15 cellular contexts compared by ENCODE assay signal in genomic region chr10:96269438-96270300, GRCh38. TPM values are rescaled to one million over a fixed set of nuclear protein-coding genes. Genes with fewer than 3 reads are reported as not detected.
DNase-seq lines count a peak whose midpoint lies in the region; ATAC-seq, FAIRE-seq and TF ChIP-seq lines count a peak whose summit lies in the region.
"Had no signal": no experiment of that assay in that cellular context is flagged by ENCODE, and none has a peak within 500 bp of the region (broad histone marks: within the 10 kb centered on the region; RNA-seq: fewer than 3 reads in every experiment).

No MANE protein-coding gene starts in this region.

- peak overlapping the region; percentile 80 to 95 (median 95) for H3K4me3 ChIP-seq in liver (ENCODE audit: low read depth in 1 of 3, low read length in 3 of 3)
- no peak overlapping the region for H3K4me3 ChIP-seq in HepG2 (replicated peaks in 1 of 3; ENCODE audit: insufficient read depth in 1 of 3, low read depth in 2 of 3, low read length in 3 of 3)
- H3K4me3 ChIP-seq in bronchial epithelial cell (ENCODE audit: low read depth, low read length) = peak overlapping the region; percentile 11
- H3K4me3 ChIP-seq in mucosa of descending colon = no peak overlapping the region

- no TSS peak for BruUV-seq in HepG2 (replicated peaks; lab: Mats Ljungman, UMichigan)

- peak overlapping the region; percentile 84 to 97 for H3K9ac ChIP-seq in liver (ENCODE audit: low read depth in 1 of 2, low read length in 2 of 2)
- no peak overlapping the region for H3K9ac ChIP-seq in HepG2 (ENCODE audit: insufficient read depth, low read depth, low read length)

- TF ChIP-seq EP300 in HepG2 (IDR thresholded peaks at IDR 0.05; ENCODE audit: low read depth in 2 of 2, low read length in 2 of 2) (no peak), HepG2 (CRISPR knock-in tag; IDR thresholded peaks at IDR 0.05; ENCODE audit: borderline replicate concordance) (no peak)

- H3K79me2 ChIP-seq in HepG2 (ENCODE audit: insufficient read depth, low read length) = no peaks in the 10 kb centered on the region

- in situ Hi-C loops in HepG2 (cut with HindIII; ENCODE audit: extremely low pct_ligation_motif_present, low pct_unique_long_range_greater_than_20kb) = no loop called here

- no peak overlapping the region for H2AFZ ChIP-seq in HepG2 (ENCODE audit: low read length)

- intact Hi-C loops in HepG2 (cut with micrococcal nuclease; ENCODE audit: unreplicated experiment) (no loop called here), mucosa of descending colon (cut with DNase I, micrococcal nuclease) (no loop called here)

- CTCF ChIA-PET in HepG2 (lab: Yijun Ruan, JAX; ENCODE audit: low intra/inter-chr PET ratio, low total read pairs) = no interaction called here

- H4K20me1 ChIP-seq in HepG2 (ENCODE audit: insufficient read depth, low read length) = no peaks in the 10 kb centered on the region

- TF ChIP-seq RAD21 in liver (IDR thresholded peaks at IDR 0.05) (no peak), HepG2 (CRISPR knock-in tag; IDR thresholded peaks at IDR 0.05) (no peak)

- no peaks in the 10 kb centered on the region for H3K27me3 ChIP-seq in liver (ENCODE audit: control insufficient read depth in 4 of 4, insufficient read depth in 4 of 4, low read length in 3 of 4)
- 0 out of 5 replicates have a peak, but pooled peaks cover 1 to 3% of the 10 kb centered on the region in 2 experiments for H3K27me3 ChIP-seq in HepG2 (ENCODE audit: control insufficient read depth in 1 of 2, insufficient read depth in 2 of 2, low read length in 2 of 2)
- H3K27me3 ChIP-seq in bronchial epithelial cell (ENCODE audit: control insufficient read depth, insufficient read depth, low read length) = no peaks in the 10 kb centered on the region

- POLR2A ChIA-PET in HepG2 (lab: Yijun Ruan, JAX) = no interaction called here

- FAIRE-seq in HepG2 (lab: Jason Lieb, UNC) (no peak), bronchial epithelial cell (lab: Jason Lieb, UNC) (no peak)

- no peaks in the 10 kb centered on the region for H3K27me3 Mint-ChIP-seq in type B pancreatic cell

- TF ChIP-seq CTCF in liver (IDR thresholded peaks at IDR 0.05; ENCODE audit: low read depth, low read length, missing input control) = no peak
- TF ChIP-seq CTCF in HepG2 (CRISPR knock-in tag; IDR thresholded peaks at IDR 0.05) = no peak
- no peak for TF ChIP-seq CTCF in bronchial epithelial cell (IDR thresholded peaks at IDR 0.05; ENCODE audit: insufficient read depth, low read length, severe bottlenecking)
- no peak for TF ChIP-seq CTCF in mucosa of descending colon (IDR thresholded peaks at IDR 0.05)
- TF ChIP-seq CTCF in type B pancreatic cell (conservative IDR thresholded peaks at IDR 0.05) = no peak

- H3K36me3 ChIP-seq in liver (ENCODE audit: control insufficient read depth in 4 of 4, insufficient read depth in 3 of 4, low read depth in 1 of 4, low read length in 3 of 4) (no peaks in the 10 kb centered on the region), HepG2 (replicated peaks in 1 of 2; ENCODE audit: control insufficient read depth in 1 of 2, insufficient read depth in 2 of 2, low read length in 2 of 2) (no peaks in the 10 kb centered on the region), bronchial epithelial cell (ENCODE audit: control insufficient read depth, insufficient read depth, low read length) (no peaks in the 10 kb centered on the region), mucosa of descending colon (ENCODE audit: low read depth) (no peaks in the 10 kb centered on the region)

- peaks cover 8% of the 10 kb centered on the region for H3K9me3 Mint-ChIP-seq in type B pancreatic cell

- H3K36me3 Mint-ChIP-seq in type B pancreatic cell = peaks cover 13% of the 10 kb centered on the region

- H3K4me3 Mint-ChIP-seq in type B pancreatic cell = peak overlapping the region; percentile 97
- H3K4me3 Mint-ChIP-seq: activated CD8-positive, alpha-beta T cell treated with anti-CD3 and anti-CD28 coated beads, Interleukin-2, amount 10 ng/mL, durations not matched to agents 7 days and 5 days; immature natural killer cell had no signal

- H3K9me3 ChIP-seq in liver (ENCODE audit: control insufficient read depth in 4 of 4, low read length in 3 of 4) = no peaks in the 10 kb centered on the region
- H3K9me3 ChIP-seq in HepG2 (ENCODE audit: low read length) = no peaks in the 10 kb centered on the region
- no peaks in the 10 kb centered on the region for H3K9me3 ChIP-seq in mucosa of descending colon

- H3K4me1 Mint-ChIP-seq in type B pancreatic cell (ENCODE audit: unreplicated experiment) = peaks cover 24% of the 10 kb centered on the region
- H3K4me1 Mint-ChIP-seq: immature natural killer cell had no signal

- H3K27ac Mint-ChIP-seq in type B pancreatic cell = peak overlapping the region; percentile 80
- H3K27ac Mint-ChIP-seq: activated CD8-positive, alpha-beta T cell treated with anti-CD3 and anti-CD28 coated beads, Interleukin-2, amount 10 ng/mL, durations not matched to agents 7 days and 5 days; immature natural killer cell had no signal

- DNase-seq in HepG2 (ENCODE audit: low spot score) (no peak), bronchial epithelial cell (ENCODE audit: low read depth) (no peak), mucosa of descending colon (peak in 2 of 3 donors; percentile 48 to 54), type B pancreatic cell (ENCODE audit: extremely low spot score, unreplicated experiment) (no peak), Kasumi-1 (lab: John Stamatoyannopoulos, UW) (no peak), NCI-H1048 (lab: John Stamatoyannopoulos, UW) (no peak)
- DNase-seq: activated CD8-positive, alpha-beta T cell treated with anti-CD3 and anti-CD28 coated beads, Interleukin-2, amount 10 ng/mL, durations not matched to agents 7 days and 5 days; activated effector memory CD4-positive, alpha-beta T cell treated with anti-CD3 and anti-CD28 coated beads, Interleukin-2, amount 50 U/mL, for 16 hours; immature natural killer cell; NCI-H774; SHP77 had no signal

- TF ChIP-seq POLR2A in HepG2 (IDR thresholded peaks at IDR 0.05; ENCODE audit: insufficient read depth in 1 of 2, low read depth in 2 of 2, low read length in 2 of 2) = no peak

- H3K27ac ChIP-seq in liver (ENCODE audit: low read depth in 1 of 2, low read length in 2 of 2) = peak overlapping the region; percentile 91 to 94
- no peak overlapping the region for H3K27ac ChIP-seq in HepG2 (ENCODE audit: extremely low read length, insufficient read depth, low read length)

- H3K4me1 ChIP-seq in liver (ENCODE audit: control insufficient read depth in 4 of 4, insufficient read depth in 4 of 4, low read length in 3 of 4) = peaks cover 10 to 57% (median 40%) of the 10 kb centered on the region in 4 donors
- no peaks in the 10 kb centered on the region for H3K4me1 ChIP-seq in HepG2 (ENCODE audit: insufficient read depth, low read length)
- peaks cover 29% of the 10 kb centered on the region for H3K4me1 ChIP-seq in mucosa of descending colon (ENCODE audit: low read depth)

- no peak overlapping the region for H3K4me2 ChIP-seq in HepG2 (ENCODE audit: low read depth, low read length)

- 59% methylated on average over 6 of the region's 6 CpGs for WGBS in liver
- 44% methylated on average over 6 of the region's 6 CpGs for WGBS in HepG2 (ENCODE audit: low lambda C conversion rate)

- no peak for ATAC-seq in HepG2
- ATAC-seq in mucosa of descending colon = peak; percentile 59
- ATAC-seq in GM19455 (IDR thresholded peaks at IDR 0.05; ENCODE audit: unreplicated experiment) = no peak
- ATAC-seq: activated CD8-positive, alpha-beta T cell treated with anti-CD3 and anti-CD28 coated beads, Interleukin-2, amount 10 ng/mL, durations not matched to agents 7 days and 5 days had no signal

RNA-seq across cellular contexts. Expression of gene BLNK, which starts 1.7 kb away (rescaled TPM):
- 10 to 100 TPM in 1 of 2 donors, 1 to 10 TPM in 1; 3.3 to 19.1 TPM for total RNA-seq in liver
- polyA plus RNA-seq in liver = 10 to 100 TPM in 1 of 2 donors, 1 to 10 TPM in 1; 9.9 to 45.2 TPM
- total RNA-seq in HepG2 (2016; rRNA removed; fragmentation: Illumina TruSeq; extraction: Trizol) = not detected in 2 replicates
- total RNA-seq in HepG2 (2016; cell fraction: cytosol; rRNA removed; fragmentation: Illumina TruSeq; extraction: Trizol; ENCODE audit: low read depth) = not detected in 2 replicates
- total RNA-seq in HepG2 (2016; cell fraction: insoluble cytoplasmic fraction; rRNA removed; fragmentation: Illumina TruSeq; extraction: Trizol) = not detected in 2 replicates
- not detected in 2 replicates for total RNA-seq in HepG2 (2016; cell fraction: membrane; rRNA removed; fragmentation: Illumina TruSeq; extraction: Trizol)
- total RNA-seq in HepG2 (2016; cell fraction: nucleus; rRNA removed; fragmentation: Illumina TruSeq; extraction: Trizol) = not detected in 2 replicates
- not detected in 2 replicates for polyA plus RNA-seq in HepG2 (2011; rRNA removed)
- polyA plus RNA-seq in HepG2 (2011; cell fraction: cytosol; rRNA removed) = not detected in 2 replicates
- polyA plus RNA-seq in HepG2 (2011; cell fraction: nucleus; rRNA removed) = 0.23 TPM in 1 of 2 replicates, not detected in the other
- not detected in 2 replicates for polyA plus RNA-seq in HepG2 (2012)
- not detected in 2 replicates for polyA plus RNA-seq in HepG2 (2016; cell fraction: cytosol; fragmentation: Illumina TruSeq; extraction: Trizol; ENCODE audit: low read depth)
- not detected in 2 replicates for polyA plus RNA-seq in HepG2 (2016; cell fraction: insoluble cytoplasmic fraction; fragmentation: Illumina TruSeq; extraction: Trizol; ENCODE audit: low read depth)
- polyA plus RNA-seq in HepG2 (2016; cell fraction: membrane; fragmentation: Illumina TruSeq; extraction: Trizol; ENCODE audit: low read depth) = not detected in 2 replicates
- not detected in 2 replicates for polyA plus RNA-seq in HepG2 (2016; cell fraction: nucleus; fragmentation: Illumina TruSeq; extraction: Trizol; ENCODE audit: insufficient read depth, low read depth)
- polyA minus RNA-seq in HepG2 (2011; rRNA and poly(A)+ RNA removed; ENCODE audit: low replicate concordance) = not detected in 2 replicates
- polyA minus RNA-seq in HepG2 (2011; cell fraction: cytosol; rRNA and poly(A)+ RNA removed) = not detected in 2 replicates
- polyA minus RNA-seq in HepG2 (2011; cell fraction: nucleus; rRNA and poly(A)+ RNA removed) = not detected in 2 replicates
- total RNA-seq in bronchial epithelial cell = 2.6 and 9.2 TPM in 2 replicates
- total RNA-seq in mucosa of descending colon = 10 to 100 TPM; 13.2 to 45.7 (median 30.4) TPM
- 21.7 and 59.8 TPM in 2 replicates for total RNA-seq in type B pancreatic cell (ENCODE audit: low replicate concordance)
- total RNA-seq: A172; activated CD8-positive, alpha-beta T cell treated with anti-CD3 and anti-CD28 coated beads, Interleukin-2, amount 10 ng/mL, durations not matched to agents 7 days and 5 days had no signal

RNA-seq across cellular contexts. Expression of gene DNTT, which starts 34.6 kb away (rescaled TPM):
- total RNA-seq in liver (under 1 TPM in 1 of 2 donors, not detected in 1; 0.70 TPM), HepG2 (2016; rRNA removed; fragmentation: Illumina TruSeq; extraction: Trizol) (not detected in 2 replicates), bronchial epithelial cell (not detected in 2 replicates), mucosa of descending colon (not detected), type B pancreatic cell (ENCODE audit: low replicate concordance) (not detected in 2 replicates)
- polyA plus RNA-seq in liver (not detected), HepG2 (2011; rRNA removed) (not detected in 2 replicates)
- total RNA-seq in HepG2 (2016; cell fraction: cytosol; rRNA removed; fragmentation: Illumina TruSeq; extraction: Trizol; ENCODE audit: low read depth) = not detected in 2 replicates
- total RNA-seq in HepG2 (2016; cell fraction: insoluble cytoplasmic fraction; rRNA removed; fragmentation: Illumina TruSeq; extraction: Trizol) = not detected in 2 replicates
- not detected in 2 replicates for total RNA-seq in HepG2 (2016; cell fraction: membrane; rRNA removed; fragmentation: Illumina TruSeq; extraction: Trizol)
- total RNA-seq in HepG2 (2016; cell fraction: nucleus; rRNA removed; fragmentation: Illumina TruSeq; extraction: Trizol) = not detected in 2 replicates
- not detected in 2 replicates for polyA plus RNA-seq in HepG2 (2011; cell fraction: cytosol; rRNA removed)
- polyA plus RNA-seq in HepG2 (2011; cell fraction: nucleus; rRNA removed) = not detected in 2 replicates
- polyA plus RNA-seq in HepG2 (2012) = not detected in 2 replicates
- not detected in 2 replicates for polyA plus RNA-seq in HepG2 (2016; cell fraction: cytosol; fragmentation: Illumina TruSeq; extraction: Trizol; ENCODE audit: low read depth)
- polyA plus RNA-seq in HepG2 (2016; cell fraction: insoluble cytoplasmic fraction; fragmentation: Illumina TruSeq; extraction: Trizol; ENCODE audit: low read depth) = not detected in 2 replicates
- not detected in 2 replicates for polyA plus RNA-seq in HepG2 (2016; cell fraction: membrane; fragmentation: Illumina TruSeq; extraction: Trizol; ENCODE audit: low read depth)
- not detected in 2 replicates for polyA plus RNA-seq in HepG2 (2016; cell fraction: nucleus; fragmentation: Illumina TruSeq; extraction: Trizol; ENCODE audit: insufficient read depth, low read depth)
- polyA minus RNA-seq in HepG2 (2011; rRNA and poly(A)+ RNA removed; ENCODE audit: low replicate concordance) = not detected in 2 replicates
- not detected in 2 replicates for polyA minus RNA-seq in HepG2 (2011; cell fraction: cytosol; rRNA and poly(A)+ RNA removed)
- polyA minus RNA-seq in HepG2 (2011; cell fraction: nucleus; rRNA and poly(A)+ RNA removed) = not detected in 2 replicates
- total RNA-seq: A172; activated CD8-positive, alpha-beta T cell treated with anti-CD3 and anti-CD28 coated beads, Interleukin-2, amount 10 ng/mL, durations not matched to agents 7 days and 5 days; myocyte had no signal

Comparison
In these comparisons a context has a peak if more than half of its experiments do, and no peak if none do; other contexts are left out.
1. H3K4me3 ChIP-seq: peak in liver (3 of 3) and bronchial epithelial cell (single experiment); none in HepG2 (0 of 3) and mucosa of descending colon (single experiment).
2. DNase-seq: peak in mucosa of descending colon (2 of 3); none in HepG2 (single experiment), bronchial epithelial cell (single experiment), type B pancreatic cell (single experiment), Kasumi-1 (0 of 2) and NCI-H1048 (single experiment).